ENCODE assay signal across 10 cellular contexts in the genomic region with DNA sequence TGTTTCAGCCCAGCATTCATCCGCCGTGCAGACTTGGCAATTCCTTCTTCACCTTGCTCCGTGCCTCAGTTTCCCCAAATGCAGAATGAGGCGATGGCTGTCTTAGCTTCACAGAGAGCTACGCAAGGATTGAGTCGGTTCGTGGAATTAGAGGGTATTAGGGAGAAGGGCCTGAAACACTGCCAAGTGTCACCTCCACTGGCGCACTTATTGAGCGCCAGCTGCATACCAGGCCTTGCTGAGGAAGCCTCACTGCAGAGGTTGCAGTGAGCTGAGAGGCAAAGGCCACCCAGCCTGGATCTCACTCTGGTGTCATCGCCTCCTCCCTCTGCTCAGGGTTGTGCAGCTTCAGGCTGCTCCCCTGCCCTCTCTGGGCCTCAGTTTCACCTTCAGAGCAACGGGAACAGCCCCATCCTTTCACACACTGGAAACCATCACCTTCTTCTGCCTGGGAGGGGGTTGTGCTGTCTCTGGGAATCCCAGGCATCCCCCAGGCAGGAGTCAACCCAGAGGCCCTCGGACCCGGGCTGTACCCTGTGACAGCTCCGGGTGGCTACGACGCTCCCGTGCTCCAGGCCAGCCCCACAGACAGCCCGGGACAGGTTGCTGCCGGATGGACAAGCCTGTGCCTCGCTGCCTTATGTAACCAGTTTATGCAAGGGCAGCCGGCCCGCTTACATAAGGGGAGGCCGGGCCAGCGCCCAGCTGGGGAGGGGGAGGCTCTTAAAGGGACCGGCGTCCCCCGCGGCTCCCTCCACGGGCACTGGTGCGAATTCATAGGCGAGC. TPM values are rescaled to one million over a fixed set of nuclear protein-coding genes. Genes with fewer than 3 reads are reported as not detected.
DNase-seq lines count a peak whose midpoint lies in the region; ATAC-seq and TF ChIP-seq lines count a peak whose summit lies in the region.
"Had no signal": no experiment of that assay in that cellular context is flagged by ENCODE, and none has a peak within 500 bp of the region (broad histone marks: within the 10 kb centered on the region; RNA-seq: fewer than 3 reads in every experiment).

No MANE protein-coding gene starts in this region.

- CTCF ChIA-PET in RWPE1 (lab: Yijun Ruan, JAX), result no interaction called here

- H3K27ac Mint-ChIP-seq in activated T-helper 1 cell treated with anti-CD3 and anti-CD28 coated beads, Interleukin-12 subunit alpha, Interleukin-12 subunit beta, Interleukin-2, Interleukin-4 antibody, amounts not matched to agents 30 ng/mL and 10 ng/mL and 1 ng/mL, durations not matched to agents 14 hours and 24 hours and 36 hours, result no peak overlapping the region
- H3K27ac Mint-ChIP-seq: activated T-cell treated with anti-CD3 and anti-CD28 coated beads, Interleukin-2, amount 50 U/mL, for 72 hours had no signal

- POLR2A ChIA-PET in RWPE1 (lab: Yijun Ruan, JAX; ENCODE audit: low non-redundant PET), result interaction anchor here (0.6 kb wide), 2 partner anchors 26 to 1306 kb away, joined by 3 to 5 read pairs; no protein-coding TSS in a partner anchor

- no peaks in the 10 kb centered on the region for H3K4me1 Mint-ChIP-seq in activated T-helper 1 cell treated with anti-CD3 and anti-CD28 coated beads, Interleukin-12 subunit alpha, Interleukin-12 subunit beta, Interleukin-2, Interleukin-4 antibody, amounts not matched to agents 30 ng/mL and 10 ng/mL and 1 ng/mL, durations not matched to agents 14 hours and 24 hours and 36 hours (ENCODE audit: low read depth)

- no peak for TF ChIP-seq CTCF in RWPE1 (conservative IDR thresholded peaks at IDR 0.05; ENCODE audit: low read depth)

- H3K36me3 Mint-ChIP-seq in activated T-helper 1 cell treated with anti-CD3 and anti-CD28 coated beads, Interleukin-12 subunit alpha, Interleukin-12 subunit beta, Interleukin-2, Interleukin-4 antibody, amounts not matched to agents 30 ng/mL and 10 ng/mL and 1 ng/mL, durations not matched to agents 14 hours and 24 hours and 36 hours (ENCODE audit: low read depth), result no peaks in the 10 kb centered on the region

- ATAC-seq in GM21786 (IDR thresholded peaks at IDR 0.05; ENCODE audit: unreplicated experiment), result no peak
- no peak for ATAC-seq in HG03520 (IDR thresholded peaks at IDR 0.05; ENCODE audit: unreplicated experiment)
- ATAC-seq: activated T-cell treated with anti-CD3 and anti-CD28 coated beads, Interleukin-2, amount 50 U/mL, for 72 hours had no signal

- H3K4me3 Mint-ChIP-seq in activated T-helper 1 cell treated with anti-CD3 and anti-CD28 coated beads, Interleukin-12 subunit alpha, Interleukin-12 subunit beta, Interleukin-2, Interleukin-4 antibody, amounts not matched to agents 30 ng/mL and 10 ng/mL and 1 ng/mL, durations not matched to agents 14 hours and 24 hours and 36 hours, result no peak overlapping the region
- H3K4me3 Mint-ChIP-seq: activated T-cell treated with anti-CD3 and anti-CD28 coated beads, Interleukin-2, amount 50 U/mL, for 72 hours had no signal

- no peak for DNase-seq in RWPE1 (ENCODE audit: low spot score)
- peak; percentile 92 for DNase-seq in globus pallidus (ENCODE audit: low spot score)
- peak; percentile 68 for DNase-seq in middle frontal gyrus (ENCODE audit: extremely low spot score, low spot score)
- DNase-seq in activated T-helper 1 cell treated with anti-CD3 and anti-CD28 coated beads, Interleukin-12 subunit alpha, Interleukin-12 subunit beta, Interleukin-2, Interleukin-4 antibody, amounts not matched to agents 30 ng/mL and 10 ng/mL and 1 ng/mL, durations not matched to agents 14 hours and 24 hours and 36 hours (ENCODE audit: low spot score), result no peak
- DNase-seq in stimulated activated naive CD4-positive, alpha-beta T cell treated with Interleukin-2 at 50 U/mL for 16 hours (lab: John Stamatoyannopoulos, UW), result no peak
- DNase-seq: activated T-cell treated with anti-CD3 and anti-CD28 coated beads, Interleukin-2, amount 50 U/mL, for 72 hours; NCI-H146 had no signal

- H3K27ac ChIP-seq in RWPE1 (peak overlapping the region; percentile 87), temporal lobe (ENCODE audit: low read depth, low read length) (peak overlapping the region; percentile 97)

- H3K27me3 Mint-ChIP-seq in activated T-helper 1 cell treated with anti-CD3 and anti-CD28 coated beads, Interleukin-12 subunit alpha, Interleukin-12 subunit beta, Interleukin-2, Interleukin-4 antibody, amounts not matched to agents 30 ng/mL and 10 ng/mL and 1 ng/mL, durations not matched to agents 14 hours and 24 hours and 36 hours (ENCODE audit: insufficient read depth), result no peaks in the 10 kb centered on the region

- intact Hi-C loops in activated T-helper 1 cell treated with anti-CD3 and anti-CD28 coated beads, Interleukin-12 subunit alpha, Interleukin-12 subunit beta, Interleukin-2, Interleukin-4 antibody, amounts not matched to agents 30 ng/mL and 10 ng/mL and 1 ng/mL, durations not matched to agents 14 hours and 24 hours and 36 hours (cut with micrococcal nuclease), result no loop called here

- H3K9me3 Mint-ChIP-seq in activated T-helper 1 cell treated with anti-CD3 and anti-CD28 coated beads, Interleukin-12 subunit alpha, Interleukin-12 subunit beta, Interleukin-2, Interleukin-4 antibody, amounts not matched to agents 30 ng/mL and 10 ng/mL and 1 ng/mL, durations not matched to agents 14 hours and 24 hours and 36 hours, result peaks cover 5% of the 10 kb centered on the region
- H3K9me3 Mint-ChIP-seq: activated T-cell treated with anti-CD3 and anti-CD28 coated beads, Interleukin-2, amount 50 U/mL, for 72 hours had no signal

RNA-seq across cellular contexts. Expression of gene NFIC, which starts 31.9 kb away (rescaled TPM):
- total RNA-seq in temporal lobe, result 7.1 TPM
- 16.8 and 18.7 TPM in 2 replicates for total RNA-seq in activated T-helper 1 cell treated with anti-CD3 and anti-CD28 coated beads, Interleukin-12 subunit alpha, Interleukin-12 subunit beta, Interleukin-2, Interleukin-4 antibody, amounts not matched to agents 30 ng/mL and 10 ng/mL and 1 ng/mL, durations not matched to agents 14 hours and 24 hours and 36 hours

Comparison
In these comparisons a context has a peak if more than half of its experiments do, and no peak if none do; other contexts are left out.
1. DNase-seq: peak in globus pallidus (single experiment) and middle frontal gyrus (single experiment); none in RWPE1 (single experiment), activated T-helper 1 cell treated with anti-CD3 and anti-CD28 coated beads, Interleukin-12 subunit alpha, Interleukin-12 subunit beta, Interleukin-2, Interleukin-4 antibody, amounts not matched to agents 30 ng/mL and 10 ng/mL and 1 ng/mL, durations not matched to agents 14 hours and 24 hours and 36 hours (single experiment) and stimulated activated naive CD4-positive, alpha-beta T cell treated with Interleukin-2 at 50 U/mL for 16 hours (single experiment).